In genomic region chr11:47163898-47164297, GRCh38 we compare ENCODE assay signal across 19 cellular contexts. TPM values are rescaled to one million over a fixed set of nuclear protein-coding genes. Genes with fewer than 3 reads are reported as not detected.
"Had no signal": no experiment of that assay in that cellular context is flagged by ENCODE, and none has a peak within 500 bp of the region (broad histone marks: within the 10 kb centered on the region; RNA-seq: fewer than 3 reads in every experiment).

No MANE protein-coding gene starts in this region.

- DNase-seq: colonic mucosa; dermis blood vessel endothelial cell; foreskin melanocyte; heart left ventricle; hippocampal formation; left colon; mesendoderm; naive thymus-derived CD4-positive, alpha-beta T cell; ovary; stimulated activated CD4-positive, alpha-beta T cell treated with anti-CD3 and anti-CD28 coated beads, Interleukin-4, amount 100 ng/mL, for 1 hour; stimulated activated CD8-positive, alpha-beta memory T cell treated with anti-CD3 and anti-CD28 coated beads, Interleukin-4, amount 100 ng/mL, for 48 hours; stimulated activated naive CD8-positive, alpha-beta T cell treated with anti-CD3 and anti-CD28 coated beads, Interleukin-15, amount 100 ng/mL, for 72 hours; testis had no signal

- H3K27me3 ChIP-seq: colonic mucosa, heart left ventricle, ovary, right atrium auricular region, testis, tibial nerve had no signal

- H3K27ac Mint-ChIP-seq: stimulated activated memory B cell treated with anti-CD40 and anti-IgM and Interleukin-4, amounts not matched to agents 10 μg/mL and 1 μg/mL and 100 μg/mL, for 72 hours had no signal

- H3K4me3 ChIP-seq: colonic mucosa, heart left ventricle, ovary, right atrium auricular region, testis, tibial nerve had no signal

- H3K9me3 Mint-ChIP-seq: naive thymus-derived CD4-positive, alpha-beta T cell; stimulated activated memory B cell treated with anti-CD40 and anti-IgM and Interleukin-4, amounts not matched to agents 10 μg/mL and 1 μg/mL and 100 μg/mL, for 72 hours; stimulated activated naive CD8-positive, alpha-beta T cell treated with anti-CD3 and anti-CD28 coated beads, Interleukin-15, amount 100 ng/mL, for 72 hours had no signal

- H3K27ac ChIP-seq: colonic mucosa, heart left ventricle, ovary, right atrium auricular region, testis, tibial nerve had no signal

- H3K4me1 ChIP-seq: colonic mucosa had no signal

- H3K9me3 ChIP-seq: colonic mucosa, heart left ventricle, ovary, right atrium auricular region, testis, tibial nerve had no signal

- H3K4me3 Mint-ChIP-seq: naive thymus-derived CD4-positive, alpha-beta T cell; stimulated activated memory B cell treated with anti-CD40 and anti-IgM and Interleukin-4, amounts not matched to agents 10 μg/mL and 1 μg/mL and 100 μg/mL, for 72 hours; stimulated activated naive CD8-positive, alpha-beta T cell treated with anti-CD3 and anti-CD28 coated beads, Interleukin-15, amount 100 ng/mL, for 72 hours had no signal

- FAIRE-seq: endothelial cell of umbilical vein had no signal

- ATAC-seq: heart left ventricle; left colon; naive thymus-derived CD4-positive, alpha-beta T cell; stimulated activated memory B cell treated with anti-CD40 and anti-IgM and Interleukin-4, amounts not matched to agents 10 μg/mL and 1 μg/mL and 100 μg/mL, for 72 hours; stimulated activated naive CD8-positive, alpha-beta T cell treated with anti-CD3 and anti-CD28 coated beads, Interleukin-15, amount 100 ng/mL, for 72 hours had no signal

- H3K27me3 Mint-ChIP-seq: naive thymus-derived CD4-positive, alpha-beta T cell; stimulated activated memory B cell treated with anti-CD40 and anti-IgM and Interleukin-4, amounts not matched to agents 10 μg/mL and 1 μg/mL and 100 μg/mL, for 72 hours; stimulated activated naive CD8-positive, alpha-beta T cell treated with anti-CD3 and anti-CD28 coated beads, Interleukin-15, amount 100 ng/mL, for 72 hours had no signal

RNA-seq across cellular contexts. Expression of gene PACSIN3, which starts 22.3 kb away (rescaled TPM):
- total RNA-seq: mononuclear cell had no signal
- polyA plus RNA-seq: neural cell had no signal
